In the genomic region with DNA sequence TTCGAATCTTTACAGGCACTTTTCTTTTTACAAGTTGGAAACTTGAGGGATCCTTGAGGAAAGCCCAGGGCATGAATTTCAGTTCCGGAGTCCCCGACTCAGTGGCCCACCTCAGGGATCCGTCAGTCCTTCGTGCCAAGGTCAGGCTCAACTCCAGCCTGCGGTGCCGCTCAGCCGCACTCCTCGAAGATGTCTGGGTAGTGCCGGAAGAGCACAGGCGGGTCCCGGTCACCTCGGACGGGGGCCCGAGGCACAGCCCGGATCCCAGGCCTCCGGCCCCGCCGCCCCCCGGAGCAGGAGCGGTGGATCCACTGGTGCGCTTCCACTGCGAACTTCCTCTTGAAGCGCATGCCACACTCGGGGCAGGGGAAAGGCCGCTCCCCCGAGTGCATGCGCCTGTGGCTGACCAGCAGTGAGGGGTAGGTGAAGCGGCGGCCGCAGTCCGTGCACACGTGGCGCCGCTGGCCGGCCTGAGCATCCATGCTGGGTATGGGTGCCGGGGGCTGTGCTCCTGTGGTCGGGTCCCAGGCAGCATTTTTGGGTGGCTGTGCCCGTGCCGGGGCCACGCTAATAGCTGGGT, we compare ENCODE assay signal across 12 cellular contexts. TPM values are rescaled to one million over a fixed set of nuclear protein-coding genes. Genes with fewer than 3 reads are reported as not detected.
DNase-seq lines count a peak whose midpoint lies in the region; ATAC-seq, FAIRE-seq and TF ChIP-seq lines count a peak whose summit lies in the region.
"Had no signal": no experiment of that assay in that cellular context is flagged by ENCODE, and none has a peak within 500 bp of the region (broad histone marks: within the 10 kb centered on the region; RNA-seq: fewer than 3 reads in every experiment).

No MANE protein-coding gene starts in this region.

- peaks cover 0 to 10% (median 3%) of the 10 kb centered on the region in 9 donors for H3K36me3 ChIP-seq in heart left ventricle
- peaks cover 0 to 4% (median 0%) of the 10 kb centered on the region in 4 donors for H3K36me3 ChIP-seq in upper lobe of left lung

- no peaks in the 10 kb centered on the region for H3K27me3 ChIP-seq in heart left ventricle
- no peaks in the 10 kb centered on the region for H3K27me3 ChIP-seq in upper lobe of left lung

- DNase-seq in heart left ventricle (no peak), Right ventricle myocardium superior (no peak), nephron progenitor cell (no peak), upper lobe of left lung (peak in 1 of 2 donors; percentile 83), NOMO-1 (lab: John Stamatoyannopoulos, UW; ENCODE audit: unreplicated experiment in 2 of 2) (no peak), GM12891 (ENCODE audit: insufficient read length, low spot score) (no peak)
- no peak for DNase-seq in activated CD8-positive, alpha-beta memory T cell treated with anti-CD3 and anti-CD28 coated beads, Interleukin-2, amount 50 U/mL, for 4 hours
- DNase-seq: activated gamma-delta T cell treated with Interleukin-2 at 50 U/mL for 16 hours, MM.1S, NCI-H2171 had no signal

- H3K4me3 Mint-ChIP-seq in brain (peak overlapping the region in 1 of 5 experiments; percentile 96), nephron progenitor cell (no peak overlapping the region)

- FAIRE-seq in GM12891 (lab: Jason Lieb, UNC): no peak

- peak overlapping the region in 7 of 12 donors; percentile 74 to 91 (median 83) for H3K4me3 ChIP-seq in heart left ventricle
- peak overlapping the region in 1 of 4 donors; percentile 80 for H3K4me3 ChIP-seq in upper lobe of left lung

- intact Hi-C loops in heart left ventricle (cut with DNase I): loop anchor here in 6 of 10 donors (5.0 kb wide), 5 partner anchors 33 to 82 kb away; a partner anchor contains a TSS
- intact Hi-C loops in Right ventricle myocardium superior (cut with DNase I): loop anchor here (5.0 kb wide), 1 partner anchor 43 kb away; a partner anchor contains a TSS

- 77 to 88% (median 81%) methylated on average over 15 to 41 of the region's 41 CpGs for WGBS in heart left ventricle, 4 donors
- 85 to 95% methylated on average over 23 to 40 of the region's 41 CpGs for WGBS in upper lobe of left lung, 2 donors

- TF ChIP-seq POLR2A in heart left ventricle (IDR thresholded peaks at IDR 0.05) (no peak), upper lobe of left lung (IDR thresholded peaks at IDR 0.05) (no peak), GM12891 (IDR thresholded peaks at IDR 0.05; ENCODE audit: low read depth, low read length) (no peak)

- H3K27me3 Mint-ChIP-seq in brain (peaks cover 3% of the 10 kb centered on the region), nephron progenitor cell (ENCODE audit: low read depth, poor library complexity) (peaks cover 18% of the 10 kb centered on the region)

- no peak for TF ChIP-seq EP300 in upper lobe of left lung (IDR thresholded peaks at IDR 0.05)

- H3K27ac ChIP-seq in heart left ventricle (peak overlapping the region in 11 of 12 donors; percentile 38 to 100 (median 98)), upper lobe of left lung (peak overlapping the region in 3 of 4 donors; percentile 7 to 99 (median 99))

- H3K4me1 ChIP-seq in heart left ventricle (peaks cover 3 to 41% (median 20%) of the 10 kb centered on the region in 12 donors), upper lobe of left lung (peaks cover 18 to 35% (median 21%) of the 10 kb centered on the region in 4 donors)

- H3K9me3 ChIP-seq in heart left ventricle: no peaks in the 10 kb centered on the region
- H3K9me3 ChIP-seq in upper lobe of left lung: no peaks in the 10 kb centered on the region

- ATAC-seq in heart left ventricle (no peak), Right ventricle myocardium superior (ENCODE audit: poor library complexity) (no peak), upper lobe of left lung (ENCODE audit: low FRiP score in 2 of 2) (no peak)
- ATAC-seq: esophagus mucosa had no signal

- TF ChIP-seq CTCF in heart left ventricle (IDR thresholded peaks at IDR 0.05) (no peak), brain (conservative IDR thresholded peaks at IDR 0.05) (no peak), nephron progenitor cell (IDR thresholded peaks at IDR 0.05) (no peak), upper lobe of left lung (IDR thresholded peaks at IDR 0.05) (no peak)

- H3K4me1 Mint-ChIP-seq in brain (peaks cover 40% of the 10 kb centered on the region), nephron progenitor cell (peaks cover 34% of the 10 kb centered on the region)

- peak overlapping the region in 4 of 5 experiments; percentile 99 to 100 (median 99) for H3K27ac Mint-ChIP-seq in brain
- H3K27ac Mint-ChIP-seq in nephron progenitor cell: peak overlapping the region; percentile 78

- H3K36me3 Mint-ChIP-seq in brain (no peaks in the 10 kb centered on the region), nephron progenitor cell (ENCODE audit: low read depth) (peaks cover 4% of the 10 kb centered on the region)

- H3K9me3 Mint-ChIP-seq in brain (peaks cover 0 to 5% (median 0%) of the 10 kb centered on the region in 5 experiments), nephron progenitor cell (no peaks in the 10 kb centered on the region)

TF ChIP-seq in GM12891, 5 proteins besides CTCF, POLR2A, EP300 and RAD21:
- TF ChIP-seq POU2F2 (IDR thresholded peaks at IDR 0.05; ENCODE audit: low read depth, low read length) (no peak), POLR2AphosphoS5 (IDR thresholded peaks at IDR 0.05; ENCODE audit: low read depth, low read length) (no peak), TAF1 (IDR thresholded peaks at IDR 0.05; ENCODE audit: low read depth, low read length) (no peak), SPI1 (IDR thresholded peaks at IDR 0.05; ENCODE audit: low read depth, low read length) (no peak), PAX5 (IDR thresholded peaks at IDR 0.05; ENCODE audit: insufficient read depth, low read length, severe bottlenecking) (no peak)

RNA-seq across cellular contexts. Expression of a gene that starts 1.7 kb away (rescaled TPM):
- total RNA-seq in heart left ventricle: 10 to 100 TPM in 8 of 9 donors, 1 to 10 TPM in 1; 10.0 to 14.3 (median 11.6) TPM
- polyA plus RNA-seq in heart left ventricle: 10 to 100 TPM in 1 of 2 donors, 1 to 10 TPM in 1; 7.6 to 15.7 TPM
- total RNA-seq in Right ventricle myocardium superior: 12.2 TPM
- polyA plus RNA-seq in brain (ENCODE audit: insufficient read depth, low read depth, low replicate concordance): 25.1 TPM
- total RNA-seq in upper lobe of left lung: 10 to 100 TPM; 15.0 to 34.6 (median 18.8) TPM
- polyA plus RNA-seq in GM12891 (2012; ENCODE audit: low read depth, missing spikeins): 7.4 TPM

RNA-seq across cellular contexts. Expression of a gene that starts 11.7 kb away (rescaled TPM):
- total RNA-seq in heart left ventricle (10 to 100 TPM in 6 of 9 donors, 1 to 10 TPM in 3; 8.5 to 17.2 (median 12.3) TPM), Right ventricle myocardium superior (8.0 TPM), upper lobe of left lung (10 to 100 TPM in 4 of 6 donors, 1 to 10 TPM in 2; 7.6 to 18.9 (median 10.6) TPM)
- polyA plus RNA-seq in heart left ventricle (1 to 10 TPM; 7.4 to 8.7 TPM), brain (ENCODE audit: insufficient read depth, low read depth, low replicate concordance) (10.6 TPM)
- 4.2 TPM for polyA plus RNA-seq in GM12891 (2012; ENCODE audit: low read depth, missing spikeins)

RNA-seq across cellular contexts. Expression of a gene that starts 15.7 kb away (rescaled TPM):
- total RNA-seq in heart left ventricle: 10 to 100 TPM in 1 of 9 donors, 1 to 10 TPM in 8; 2.9 to 10.9 (median 4.8) TPM
- 1 to 10 TPM; 3.0 to 4.5 TPM for polyA plus RNA-seq in heart left ventricle
- 7.1 TPM for total RNA-seq in Right ventricle myocardium superior
- 13.3 TPM for polyA plus RNA-seq in brain (ENCODE audit: insufficient read depth, low read depth, low replicate concordance)
- total RNA-seq in upper lobe of left lung: 10 to 100 TPM in 4 of 6 donors, 1 to 10 TPM in 2; 7.3 to 52.4 (median 15.3) TPM
- polyA plus RNA-seq in GM12891 (2012; ENCODE audit: low read depth, missing spikeins): 3.9 TPM

RNA-seq across cellular contexts. Expression of a gene that starts 35.2 kb away (rescaled TPM):
- total RNA-seq in heart left ventricle (10 to 100 TPM in 5 of 9 donors, 1 to 10 TPM in 4; 8.6 to 15.2 (median 10.5) TPM), Right ventricle myocardium superior (8.0 TPM), upper lobe of left lung (10 to 100 TPM; 11.0 to 15.5 (median 11.5) TPM)
- polyA plus RNA-seq in heart left ventricle (1 to 10 TPM; 8.9 to 9.5 TPM), brain (ENCODE audit: insufficient read depth, low read depth, low replicate concordance) (17.6 TPM)
- polyA plus RNA-seq in GM12891 (2012; ENCODE audit: low read depth, missing spikeins): 3.9 TPM

RNA-seq across cellular contexts. Expression of a gene that starts 40.4 kb away (rescaled TPM):
- total RNA-seq in heart left ventricle (1 to 10 TPM; 4.0 to 7.9 (median 6.6) TPM), Right ventricle myocardium superior (4.4 TPM), upper lobe of left lung (10 to 100 TPM in 2 of 6 donors, 1 to 10 TPM in 4; 3.1 to 10.9 (median 8.9) TPM)
- polyA plus RNA-seq in heart left ventricle (1 to 10 TPM; 2.7 to 4.9 TPM), brain (ENCODE audit: insufficient read depth, low read depth, low replicate concordance) (10.9 TPM)
- polyA plus RNA-seq in GM12891 (2012; ENCODE audit: low read depth, missing spikeins): 5.2 TPM
